Comparison of ENCODE assay signal across 15 cellular contexts in the genomic region with DNA sequence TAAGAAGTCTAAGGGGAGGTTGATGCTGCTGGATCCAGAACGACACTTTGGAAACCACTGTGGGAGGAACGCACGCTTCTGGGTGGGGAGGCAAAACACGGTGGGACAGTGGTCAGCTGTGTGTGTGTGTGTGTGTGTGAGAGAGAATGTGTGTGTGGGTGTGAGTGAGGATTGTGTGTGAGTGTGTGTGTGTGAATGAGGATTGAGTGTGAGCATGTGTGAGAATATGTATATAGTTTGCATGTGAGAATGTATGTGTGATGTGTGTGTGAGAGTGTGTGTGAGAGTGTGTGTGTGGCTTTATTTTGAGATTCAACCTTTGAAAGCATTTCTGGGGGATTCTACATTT. TPM values are rescaled to one million over a fixed set of nuclear protein-coding genes. Genes with fewer than 3 reads are reported as not detected.
DNase-seq lines count a peak whose midpoint lies in the region; ATAC-seq, FAIRE-seq and TF ChIP-seq lines count a peak whose summit lies in the region.
"Had no signal": no experiment of that assay in that cellular context is flagged by ENCODE, and none has a peak within 500 bp of the region (broad histone marks: within the 10 kb centered on the region; RNA-seq: fewer than 3 reads in every experiment).

No MANE protein-coding gene starts in this region.

- H3K36me3 ChIP-seq in H1 (ENCODE audit: control insufficient read depth in 2 of 4, insufficient read depth in 4 of 4, low read length in 3 of 4) (no peaks in the 10 kb centered on the region), upper lobe of right lung (no peaks in the 10 kb centered on the region)

- H3K4ac ChIP-seq in H1 (replicated peaks; ENCODE audit: insufficient read length, low read depth, low read length): peak overlapping the region; percentile 91

- intact Hi-C loops in upper lobe of right lung (cut with DNase I): no loop called here

- no peak for TF ChIP-seq RAD21 in H1 (IDR thresholded peaks at IDR 0.05 in 1 of 2, conservative IDR thresholded peaks at IDR 0.05 in 1 of 2; ENCODE audit: low read depth in 2 of 2, low read length in 2 of 2)

- 0 out of 2 replicates have a peak overlapping the region, but pooled peaks have one; percentile 13 for H2BK15ac ChIP-seq in H1 (ENCODE audit: low read length)

- no peak for TF ChIP-seq EP300 in H1 (IDR thresholded peaks at IDR 0.05; ENCODE audit: borderline replicate concordance in 1 of 2, low read depth in 2 of 2, low read length in 2 of 2)

- POLR2A ChIA-PET in H1 (lab: Charles Lee; ENCODE audit: partially characterized antibody): interaction anchor here (1.3 to 2.0 kb wide), 2 partner anchors 11 to 26 kb away, joined by 3 to 8 read pairs; no protein-coding TSS in a partner anchor
- POLR2A ChIA-PET in naive thymus-derived CD8-positive, alpha-beta T cell (lab: Charles Lee): no interaction called here

- TF ChIP-seq CTCF in H1 (IDR thresholded peaks at IDR 0.05; ENCODE audit: control extremely low read depth in 1 of 3, insufficient read depth in 1 of 3, low read depth in 1 of 3, low read length in 3 of 3) (no peak), upper lobe of right lung (IDR thresholded peaks at IDR 0.05) (no peak), GM10266 (IDR thresholded peaks at IDR 0.05; ENCODE audit: control insufficient read depth, insufficient read depth, low read depth, missing control alignments) (no peak)

- peak overlapping the region; percentile 2 for H3K4me3 Mint-ChIP-seq in activated naive CD4-positive, alpha-beta T cell treated with anti-CD3 and anti-CD28 coated beads, Interleukin-2, amount 50 U/mL, for 24 hours
- H3K4me3 Mint-ChIP-seq in naive thymus-derived CD8-positive, alpha-beta T cell: peak overlapping the region in 8 of 10 donors; percentile 3 to 73 (median 38)

- H3K4me3 ChIP-seq in H1 (ENCODE audit: extremely low read depth in 1 of 4, insufficient read depth in 2 of 4, low read depth in 3 of 4, low read length in 4 of 4) (peak overlapping the region in 3 of 4 experiments; percentile 36 to 61 (median 39); a peak in 5 of 8 replicates), upper lobe of right lung (no peak overlapping the region)

- no peak overlapping the region for H3K27ac ChIP-seq in H1 (ENCODE audit: low read depth, low read length)
- H3K27ac ChIP-seq in upper lobe of right lung: no peak overlapping the region
- H3K27ac ChIP-seq: 22Rv1 had no signal

- TF ChIP-seq POLR2A in H1 (IDR thresholded peaks at IDR 0.05; ENCODE audit: control extremely low read depth in 1 of 2, low read depth in 2 of 2, low read length in 2 of 2): no peak

- peaks cover 13% of the 10 kb centered on the region; the same call in 1 of the 2 replicates for H3K23me2 ChIP-seq in H1 (ENCODE audit: low read depth, low read length)

- H3K79me1 ChIP-seq in H1 (ENCODE audit: low read depth, low read length): no peaks in the 10 kb centered on the region

- H4K20me1 ChIP-seq in H1 (replicated peaks in 1 of 2; ENCODE audit: control insufficient read depth in 1 of 2, insufficient read depth in 2 of 2, low read length in 2 of 2): no peaks in the 10 kb centered on the region

- no peak overlapping the region for H3K56ac ChIP-seq in H1 (replicated peaks; ENCODE audit: insufficient read length, low read depth, low read length)

- no peak overlapping the region for H2AK5ac ChIP-seq in H1 (ENCODE audit: low read depth, low read length)

- peak overlapping the region; percentile 8; the same call in 1 of the 2 replicates for H2AFZ ChIP-seq in H1 (ENCODE audit: low read length)

- no peak for FAIRE-seq in H1 (lab: Jason Lieb, UNC)
- FAIRE-seq: frontal cortex had no signal

- H2BK12ac ChIP-seq in H1 (ENCODE audit: low read depth, low read length): no peak overlapping the region; the same call in 1 of the 2 replicates

- no peak overlapping the region for H2BK120ac ChIP-seq in H1 (replicated peaks; ENCODE audit: low read depth, low read length)

- peak overlapping the region; percentile 55; the same call in 1 of the 2 replicates for H2BK20ac ChIP-seq in H1 (ENCODE audit: low read length)

- no peak for ATAC-seq in naive thymus-derived CD8-positive, alpha-beta T cell
- ATAC-seq in upper lobe of right lung: peak; percentile 8
- ATAC-seq: activated T-cell treated with anti-CD3 and anti-CD28 coated beads, Interleukin-2, amount 50 U/mL, for 72 hours had no signal

- H3K27me3 ChIP-seq in H1 (replicated peaks in 1 of 4; ENCODE audit: control insufficient read depth in 3 of 4, extremely low read depth in 1 of 4, insufficient read depth in 3 of 4, low read length in 3 of 4) (peaks cover 0 to 23% (median 16%) of the 10 kb centered on the region in 4 experiments; a peak in 6 of 7 replicates), upper lobe of right lung (peaks cover 29% of the 10 kb centered on the region)

- no peaks in the 10 kb centered on the region for H3K9me3 Mint-ChIP-seq in activated naive CD4-positive, alpha-beta T cell treated with anti-CD3 and anti-CD28 coated beads, Interleukin-2, amount 50 U/mL, for 24 hours
- peaks cover 0 to 20% (median 10%) of the 10 kb centered on the region in 9 donors for H3K9me3 Mint-ChIP-seq in naive thymus-derived CD8-positive, alpha-beta T cell

- no peak overlapping the region for H3K23ac ChIP-seq in H1 (ENCODE audit: insufficient read length)

- H3K4me2 ChIP-seq in H1 (ENCODE audit: insufficient read depth in 1 of 2, low read depth in 2 of 2, low read length in 2 of 2): peak overlapping the region; percentile 74 to 79

- 81% methylated on average over 4 of the region's 4 CpGs; no CpG with 5 or more reads in 1 of the 2 experiments for WGBS in H1 (ENCODE audit: extremely low coverage in 1 of 2, insufficient coverage in 1 of 2, insufficient read length in 1 of 2, insufficient replicate concordance in 2 of 2, low coverage in 1 of 2, low lambda C conversion rate in 2 of 2, missing lambda C conversion rate in 1 of 2), 2 experiments

- no peak overlapping the region for H2BK5ac ChIP-seq in H1 (ENCODE audit: low read depth, low read length)

- peaks cover 37% of the 10 kb centered on the region for H3K27me3 Mint-ChIP-seq in activated naive CD4-positive, alpha-beta T cell treated with anti-CD3 and anti-CD28 coated beads, Interleukin-2, amount 50 U/mL, for 24 hours
- H3K27me3 Mint-ChIP-seq in naive thymus-derived CD8-positive, alpha-beta T cell: peaks cover 38 to 80% (median 53%) of the 10 kb centered on the region in 5 donors

- H3K79me2 ChIP-seq in H1 (ENCODE audit: control insufficient read depth in 1 of 2, insufficient read depth in 2 of 2, low read length in 2 of 2): no peaks in the 10 kb centered on the region

- no peak overlapping the region for H4K8ac ChIP-seq in H1 (ENCODE audit: extremely low read depth, insufficient read depth, low read length)

- no peaks in the 10 kb centered on the region for H3K36me3 Mint-ChIP-seq in activated naive CD4-positive, alpha-beta T cell treated with anti-CD3 and anti-CD28 coated beads, Interleukin-2, amount 50 U/mL, for 24 hours
- peaks cover 4 to 15% (median 6%) of the 10 kb centered on the region in 3 donors for H3K36me3 Mint-ChIP-seq in naive thymus-derived CD8-positive, alpha-beta T cell

- H3K27ac Mint-ChIP-seq in activated naive CD4-positive, alpha-beta T cell treated with anti-CD3 and anti-CD28 coated beads, Interleukin-2, amount 50 U/mL, for 24 hours: no peak overlapping the region
- H3K27ac Mint-ChIP-seq in naive thymus-derived CD8-positive, alpha-beta T cell: no peak overlapping the region
- H3K27ac Mint-ChIP-seq: activated T-cell treated with anti-CD3 and anti-CD28 coated beads, Interleukin-2, amount 50 U/mL, for 72 hours had no signal

- no peak overlapping the region for H4K91ac ChIP-seq in H1 (replicated peaks; ENCODE audit: insufficient read length, low read length)

- H3K14ac ChIP-seq in H1 (ENCODE audit: insufficient read length): no peak overlapping the region

- no peaks in the 10 kb centered on the region for H3K9me3 ChIP-seq in H1 (ENCODE audit: insufficient read depth in 2 of 2, low read depth in 1 of 2, low read length in 1 of 2)
- no peaks in the 10 kb centered on the region for H3K9me3 ChIP-seq in upper lobe of right lung

- DNase-seq in activated naive CD4-positive, alpha-beta T cell (lab: John Stamatoyannopoulos, UW): no peak
- no peak for DNase-seq in H1 (ENCODE audit: low read depth in 1 of 2, low spot score in 2 of 2)
- no peak for DNase-seq in naive thymus-derived CD8-positive, alpha-beta T cell
- DNase-seq in upper lobe of right lung: no peak
- DNase-seq in DMS79 (lab: John Stamatoyannopoulos, UW): no peak
- DNase-seq in GM10266 (ENCODE audit: extremely low spot score): no peak
- DNase-seq in activated CD4-positive, alpha-beta T cell treated with anti-CD3 and anti-CD28 coated beads, Interleukin-2, amount 50 U/mL, for 1 hour: no peak
- DNase-seq: activated T-cell treated with anti-CD3 and anti-CD28 coated beads, Interleukin-2, amount 50 U/mL, for 72 hours; NCI-H2029; stimulated activated CD4-positive, alpha-beta T cell treated with anti-CD3 and anti-CD28 coated beads, Interleukin-4, amount 100 ng/mL, for 1 hour had no signal

- H4K5ac ChIP-seq in H1 (ENCODE audit: insufficient read length, low read depth, low read length): no peak overlapping the region

- no peak overlapping the region for H3K9ac ChIP-seq in H1 (replicated peaks in 1 of 4; ENCODE audit: extremely low read depth in 1 of 4, low read depth in 3 of 4, low read length in 3 of 4)

- peak overlapping the region; percentile 68; the same call in 1 of the 2 replicates for H3K18ac ChIP-seq in H1 (ENCODE audit: extremely low read depth, low read length)

- H3K4me1 ChIP-seq in H1 (replicated peaks in 1 of 4; ENCODE audit: control insufficient read depth in 3 of 4, insufficient read depth in 4 of 4, low read length in 3 of 4) (peaks cover 0 to 10% (median 6%) of the 10 kb centered on the region in 4 experiments; a peak in 4 of 7 replicates), upper lobe of right lung (peaks cover 11% of the 10 kb centered on the region)

- CTCF ChIA-PET in H1 (lab: Charles Lee; ENCODE audit: partially characterized antibody): interaction anchor here (1.3 to 1.4 kb wide), 2 partner anchors 12 to 80 kb away, joined by 3 to 4 read pairs; no protein-coding TSS in a partner anchor

- H3K4me1 Mint-ChIP-seq in activated naive CD4-positive, alpha-beta T cell treated with anti-CD3 and anti-CD28 coated beads, Interleukin-2, amount 50 U/mL, for 24 hours: no peaks in the 10 kb centered on the region
- peaks cover 0 to 12% (median 4%) of the 10 kb centered on the region in 4 donors for H3K4me1 Mint-ChIP-seq in naive thymus-derived CD8-positive, alpha-beta T cell

RNA-seq across cellular contexts. Expression of gene SLC15A1, which starts 0.4 kb away (rescaled TPM):
- total RNA-seq in H1 (2021; fragmentation: NEBNext Ultra II Directional; extraction: Animal tissue kit (Norgen Biotek cat#: 25700)): 2.4 and 2.6 TPM in 2 replicates
- polyA plus RNA-seq in H1 (2011; rRNA removed): 1.3 and 1.5 TPM in 2 replicates
- 1.2 TPM for polyA plus RNA-seq in H1 (2011; cell fraction: cytosol; rRNA removed)
- 2.1 TPM for polyA plus RNA-seq in H1 (2011; cell fraction: nucleus; rRNA removed)
- 1.8 to 2.2 TPM (median 1.9 TPM) in 4 replicates for polyA plus RNA-seq in H1 (2012, experiment 1 of 2)
- polyA plus RNA-seq in H1 (2012, experiment 2 of 2): 0.43 TPM
- 3.6 TPM for polyA plus RNA-seq in H1 (2013, experiment 1 of 2)
- 3.2 TPM for polyA plus RNA-seq in H1 (2013, experiment 2 of 2)
- polyA minus RNA-seq in H1 (2011; rRNA and poly(A)+ RNA removed): 2.9 and 4.6 TPM in 2 replicates
- polyA minus RNA-seq in H1 (2011; cell fraction: cytosol; rRNA and poly(A)+ RNA removed): 1.2 TPM
- polyA minus RNA-seq in H1 (2011; cell fraction: nucleus; rRNA and poly(A)+ RNA removed): 2.7 TPM
- not detected for total RNA-seq in naive thymus-derived CD8-positive, alpha-beta T cell
- not detected for polyA plus RNA-seq in naive thymus-derived CD8-positive, alpha-beta T cell
- not detected for total RNA-seq in upper lobe of right lung
- total RNA-seq: activated T-cell treated with anti-CD3 and anti-CD28 coated beads, Interleukin-2, amount 50 U/mL, for 72 hours; T-helper 2 cell treated with Interferon-gamma antibody and Interleukin-4, amounts not matched to agents 100 ng/mL and 5 ng/mL, for 36 hours had no signal
- polyA plus RNA-seq: right cardiac atrium had no signal
